ENCODE assay signal across 24 cellular contexts in genomic region chr2:85714841-85715240, GRCh38. TPM values are rescaled to one million over a fixed set of nuclear protein-coding genes. Genes with fewer than 3 reads are reported as not detected.
"Had no signal": no experiment of that assay in that cellular context is flagged by ENCODE, and none has a peak within 500 bp of the region (broad histone marks: within the 10 kb centered on the region; RNA-seq: fewer than 3 reads in every experiment).

No MANE protein-coding gene starts in this region.

- H3K27me3 Mint-ChIP-seq: natural killer cell treated with Interleukin-12 subunit alpha and Interleukin-12 subunit beta and Interleukin-15 and Interleukin-18, amount 100 ng/mL, for 72 hours had no signal

- ATAC-seq: body of pancreas; heart right ventricle; natural killer cell treated with Interleukin-12 subunit alpha and Interleukin-12 subunit beta and Interleukin-15 and Interleukin-18, amount 100 ng/mL, for 72 hours; stimulated activated naive B cell treated with anti-CD40 and anti-IgM and Interleukin-4, amounts not matched to agents 10 μg/mL and 1 μg/mL and 100 μg/mL, for 72 hours had no signal

- H3K36me3 ChIP-seq: esophagus muscularis mucosa, heart right ventricle, spleen, thoracic aorta had no signal

- H3K27ac Mint-ChIP-seq: activated naive CD8-positive, alpha-beta T cell treated with anti-CD3 and anti-CD28 coated beads for 36 hours; mesothelial cell of epicardium; stimulated activated naive B cell treated with anti-CD40 and anti-IgM and Interleukin-4, amounts not matched to agents 10 μg/mL and 1 μg/mL and 100 μg/mL, for 72 hours; T-cell had no signal

- H3K9me3 ChIP-seq: body of pancreas, esophagus muscularis mucosa, heart right ventricle, spleen, thoracic aorta had no signal

- H3K4me3 Mint-ChIP-seq: activated naive CD8-positive, alpha-beta T cell treated with anti-CD3 and anti-CD28 coated beads for 36 hours; mesothelial cell of epicardium; stimulated activated naive B cell treated with anti-CD40 and anti-IgM and Interleukin-4, amounts not matched to agents 10 μg/mL and 1 μg/mL and 100 μg/mL, for 72 hours; T-cell had no signal

- H3K4me3 ChIP-seq: body of pancreas, esophagus muscularis mucosa, heart right ventricle, SK-N-MC, spleen, thoracic aorta had no signal

- H3K27ac ChIP-seq: body of pancreas, esophagus muscularis mucosa, SK-N-MC, thoracic aorta had no signal

- H3K36me3 Mint-ChIP-seq: activated naive CD8-positive, alpha-beta T cell treated with anti-CD3 and anti-CD28 coated beads for 36 hours; mesothelial cell of epicardium; natural killer cell treated with Interleukin-12 subunit alpha and Interleukin-12 subunit beta and Interleukin-15 and Interleukin-18, amount 100 ng/mL, for 72 hours; stimulated activated naive B cell treated with anti-CD40 and anti-IgM and Interleukin-4, amounts not matched to agents 10 μg/mL and 1 μg/mL and 100 μg/mL, for 72 hours; T-cell had no signal

- H3K27me3 ChIP-seq: body of pancreas, heart right ventricle had no signal

- DNase-seq: activated CD4-positive, alpha-beta T cell treated with anti-CD3 and anti-CD28 coated beads, Interleukin-2, amount 50 U/mL, for 4 hours; activated gamma-delta T cell treated with Interleukin-2 at 50 U/mL for 16 hours; activated naive CD8-positive, alpha-beta T cell treated with anti-CD3 and anti-CD28 coated beads for 36 hours; activated T-cell treated with anti-CD3 and anti-CD28 coated beads, Interleukin-2, amount 50 U/mL, for 48 hours; body of pancreas; dermis blood vessel endothelial cell; effector memory CD4-positive, alpha-beta T cell; heart right ventricle; posterior cingulate gyrus; retina; spleen; stimulated activated naive B cell treated with anti-CD40 and anti-IgM and Interleukin-4, amounts not matched to agents 10 μg/mL and 1 μg/mL and 100 μg/mL, for 72 hours; T-cell; T-helper 9 cell had no signal

- H3K9me3 Mint-ChIP-seq: activated naive CD8-positive, alpha-beta T cell treated with anti-CD3 and anti-CD28 coated beads for 36 hours; mesothelial cell of epicardium; natural killer cell treated with Interleukin-12 subunit alpha and Interleukin-12 subunit beta and Interleukin-15 and Interleukin-18, amount 100 ng/mL, for 72 hours; stimulated activated naive B cell treated with anti-CD40 and anti-IgM and Interleukin-4, amounts not matched to agents 10 μg/mL and 1 μg/mL and 100 μg/mL, for 72 hours; T-cell had no signal

RNA-seq across cellular contexts. Expression of gene GNLY, which starts 20.7 kb away (rescaled TPM):
- total RNA-seq: dermis blood vessel endothelial cell, endothelial cell of umbilical vein, kidney epithelial cell, mesothelial cell of epicardium, urinary bladder had no signal
- polyA plus RNA-seq: endothelial cell of umbilical vein had no signal

RNA-seq across cellular contexts. Expression of gene ATOH8, which starts 39.0 kb away (rescaled TPM):
- total RNA-seq: activated naive CD8-positive, alpha-beta T cell treated with anti-CD3 and anti-CD28 coated beads for 36 hours; natural killer cell treated with Interleukin-12 subunit alpha and Interleukin-12 subunit beta and Interleukin-15 and Interleukin-18, amount 100 ng/mL, for 72 hours had no signal

RNA-seq across cellular contexts. Expression of gene SFTPB, which starts 46.8 kb away (rescaled TPM):
- total RNA-seq: activated naive CD8-positive, alpha-beta T cell treated with anti-CD3 and anti-CD28 coated beads for 36 hours; body of pancreas; cardiac septum; dermis blood vessel endothelial cell; endothelial cell of umbilical vein; kidney epithelial cell; lower leg skin; mesothelial cell of epicardium; natural killer cell treated with Interleukin-12 subunit alpha and Interleukin-12 subunit beta and Interleukin-15 and Interleukin-18, amount 100 ng/mL, for 72 hours; thoracic aorta; urinary bladder had no signal
- polyA plus RNA-seq: endothelial cell of umbilical vein, urinary bladder had no signal
